1 cellular context compared by ENCODE assay signal in genomic region chr7:50266893-50267386, GRCh38.
TF ChIP-seq lines count a peak whose summit lies in the region.

No MANE protein-coding gene starts in this region.

TF ChIP-seq in HepG2, 621 proteins besides CTCF, POLR2A, EP300 and RAD21 (continued from another document):
- no peak for TF ChIP-seq ZNF713 (CRISPR knock-in tag; IDR thresholded peaks at IDR 0.05)
- TF ChIP-seq MIER2 (CRISPR knock-in tag; IDR thresholded peaks at IDR 0.05): no peak
- no peak for TF ChIP-seq ZNF383 (CRISPR knock-in tag; IDR thresholded peaks at IDR 0.05; ENCODE audit: borderline replicate concordance)
- TF ChIP-seq MYC (CRISPR knock-in tag; IDR thresholded peaks at IDR 0.05; ENCODE audit: borderline replicate concordance): no peak
- TF ChIP-seq ZFAT (CRISPR knock-in tag; conservative IDR thresholded peaks at IDR 0.05): no peak
- TF ChIP-seq E2F2 (CRISPR knock-in tag; IDR thresholded peaks at IDR 0.05; ENCODE audit: borderline replicate concordance): no peak
- TF ChIP-seq HNF1A (IDR thresholded peaks at IDR 0.05; ENCODE audit: low read depth): no peak
- no peak for TF ChIP-seq HNF1A (CRISPR knock-in tag; IDR thresholded peaks at IDR 0.05; ENCODE audit: borderline replicate concordance)
- no peak for TF ChIP-seq ZNF816 (CRISPR knock-in tag; IDR thresholded peaks at IDR 0.05; ENCODE audit: borderline replicate concordance)
- no peak for TF ChIP-seq FOXA3 (CRISPR knock-in tag; IDR thresholded peaks at IDR 0.05)
- no peak for TF ChIP-seq ZBTB26 (CRISPR knock-in tag; IDR thresholded peaks at IDR 0.05; ENCODE audit: borderline replicate concordance)
- TF ChIP-seq ZNF251 (CRISPR knock-in tag; IDR thresholded peaks at IDR 0.05): no peak
- TF ChIP-seq ZMYM3 (CRISPR knock-in tag; IDR thresholded peaks at IDR 0.05): no peak
- TF ChIP-seq REXO4 (CRISPR knock-in tag; IDR thresholded peaks at IDR 0.05; ENCODE audit: borderline replicate concordance): no peak
- no peak for TF ChIP-seq PRPF4 (IDR thresholded peaks at IDR 0.05; ENCODE audit: low read depth, low read length, poor library complexity, severe bottlenecking)
